Comparison of ENCODE assay signal across 1 cellular context in genomic region chr3:140720242-140720641, GRCh38.
TF ChIP-seq lines count a peak whose summit lies in the region.

No MANE protein-coding gene starts in this region.

TF ChIP-seq in HepG2, 621 proteins besides CTCF, POLR2A, EP300 and RAD21:
- TF ChIP-seq RAD51 (IDR thresholded peaks at IDR 0.05; ENCODE audit: borderline replicate concordance) (no peak), MXD3 (CRISPR knock-in tag; IDR thresholded peaks at IDR 0.05) (no peak), PAXIP1 (CRISPR knock-in tag; conservative IDR thresholded peaks at IDR 0.05) (0 out of 2 replicates have a peak, but pooled peaks have one; percentile 11), NRL (CRISPR knock-in tag; IDR thresholded peaks at IDR 0.05; ENCODE audit: borderline replicate concordance) (no peak), NCOA2 (CRISPR knock-in tag; IDR thresholded peaks at IDR 0.05) (no peak), MAFF (IDR thresholded peaks at IDR 0.05; ENCODE audit: low read depth, low read length) (no peak), U2AF2 (IDR thresholded peaks at IDR 0.05; ENCODE audit: low read depth, low read length) (no peak), SP140L (CRISPR knock-in tag; IDR thresholded peaks at IDR 0.05; ENCODE audit: borderline replicate concordance) (no peak), USF2 (IDR thresholded peaks at IDR 0.05; ENCODE audit: low read depth, low read length) (no peak), USF2 (CRISPR knock-in tag; IDR thresholded peaks at IDR 0.05; ENCODE audit: borderline replicate concordance) (peak; percentile 31; the same call in 1 of the 2 replicates), ZBTB39 (CRISPR knock-in tag; IDR thresholded peaks at IDR 0.05) (no peak), POLR2AphosphoS2 (IDR thresholded peaks at IDR 0.05; ENCODE audit: low read depth, low read length) (no peak), PAWR (CRISPR knock-in tag; IDR thresholded peaks at IDR 0.05; ENCODE audit: borderline replicate concordance) (no peak), HMG20B (CRISPR knock-in tag; conservative IDR thresholded peaks at IDR 0.05) (no peak), CBX1 (IDR thresholded peaks at IDR 0.05; ENCODE audit: low read depth) (no peak), ZNF430 (CRISPR knock-in tag; IDR thresholded peaks at IDR 0.05) (no peak), NCOA1 (CRISPR knock-in tag; IDR thresholded peaks at IDR 0.05) (no peak), HNF4A (CRISPR knock-in tag; IDR thresholded peaks at IDR 0.05) (peak; percentile 61), ZBTB10 (CRISPR knock-in tag; IDR thresholded peaks at IDR 0.05; ENCODE audit: borderline replicate concordance) (no peak), SOX6 (IDR thresholded peaks at IDR 0.05) (no peak), SOX6 (CRISPR knock-in tag; IDR thresholded peaks at IDR 0.05) (no peak), FIP1L1 (IDR thresholded peaks at IDR 0.05; ENCODE audit: borderline replicate concordance, insufficient read depth, low read depth, low read length) (no peak), ZNF614 (CRISPR knock-in tag; IDR thresholded peaks at IDR 0.05; ENCODE audit: borderline replicate concordance) (no peak), RFXANK (CRISPR knock-in tag; IDR thresholded peaks at IDR 0.05) (no peak), SCMH1 (CRISPR knock-in tag; IDR thresholded peaks at IDR 0.05; ENCODE audit: borderline replicate concordance) (no peak)
